1 cellular context compared by ENCODE assay signal in the genomic region with DNA sequence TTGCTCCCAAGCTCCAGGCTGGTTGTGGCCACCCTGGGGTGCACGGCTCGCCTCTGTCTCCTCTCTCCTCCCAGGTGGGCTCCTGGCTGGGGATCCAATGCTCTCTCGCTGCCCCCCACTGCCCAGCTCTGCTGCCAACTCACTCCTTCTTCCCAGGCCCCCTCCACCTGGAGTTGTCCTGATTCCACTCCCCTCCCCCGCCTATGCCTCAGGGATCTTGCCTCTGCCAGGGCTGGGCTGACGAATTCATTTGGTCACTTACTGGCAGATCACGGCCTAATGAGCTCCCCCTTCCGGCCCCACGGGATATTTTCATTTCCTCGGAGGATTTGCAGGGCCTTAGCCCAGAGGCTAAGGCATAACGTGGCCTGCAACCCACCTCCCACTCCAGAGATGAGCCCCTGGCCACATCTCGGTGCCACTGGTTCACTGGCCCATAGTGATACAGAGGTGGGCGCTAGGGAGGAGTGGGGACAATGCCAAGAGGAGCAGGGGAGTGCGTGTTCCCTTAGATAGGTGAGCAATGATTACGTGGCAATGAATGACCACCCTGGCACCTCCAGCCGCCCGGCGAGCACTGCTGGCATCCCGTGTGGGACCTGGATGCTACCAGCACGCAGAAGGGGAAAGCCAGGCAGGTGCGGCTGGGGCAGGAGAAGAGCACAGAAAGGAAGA.
TF ChIP-seq lines count a peak whose summit lies in the region.

No MANE protein-coding gene starts in this region.

TF ChIP-seq in H1, 55 proteins besides CTCF, POLR2A, EP300 and RAD21 (continued from another document):
- no peak for TF ChIP-seq JUN (IDR thresholded peaks at IDR 0.05; ENCODE audit: low read depth, low read length)
- TF ChIP-seq, protein P1, sequence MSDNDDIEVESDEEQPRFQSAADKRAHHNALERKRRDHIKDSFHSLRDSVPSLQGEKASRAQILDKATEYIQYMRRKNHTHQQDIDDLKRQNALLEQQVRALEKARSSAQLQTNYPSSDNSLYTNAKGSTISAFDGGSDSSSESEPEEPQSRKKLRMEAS (IDR thresholded peaks at IDR 0.05) = no peak
- no peak for TF ChIP-seq SP1 (IDR thresholded peaks at IDR 0.05; ENCODE audit: low read depth, low read length)
- TF ChIP-seq RXRA (IDR thresholded peaks at IDR 0.05; ENCODE audit: insufficient read depth, low read depth, low read length) = no peak
- no peak for TF ChIP-seq SP4 (IDR thresholded peaks at IDR 0.05; ENCODE audit: low read length)
- no peak for TF ChIP-seq JUND (IDR thresholded peaks at IDR 0.05; ENCODE audit: low read length)
- no peak for TF ChIP-seq NRF1 (IDR thresholded peaks at IDR 0.05; ENCODE audit: low read depth, low read length)
- no peak for TF ChIP-seq ASH2L (IDR thresholded peaks at IDR 0.05; ENCODE audit: low read length)
